In the genomic region with DNA sequence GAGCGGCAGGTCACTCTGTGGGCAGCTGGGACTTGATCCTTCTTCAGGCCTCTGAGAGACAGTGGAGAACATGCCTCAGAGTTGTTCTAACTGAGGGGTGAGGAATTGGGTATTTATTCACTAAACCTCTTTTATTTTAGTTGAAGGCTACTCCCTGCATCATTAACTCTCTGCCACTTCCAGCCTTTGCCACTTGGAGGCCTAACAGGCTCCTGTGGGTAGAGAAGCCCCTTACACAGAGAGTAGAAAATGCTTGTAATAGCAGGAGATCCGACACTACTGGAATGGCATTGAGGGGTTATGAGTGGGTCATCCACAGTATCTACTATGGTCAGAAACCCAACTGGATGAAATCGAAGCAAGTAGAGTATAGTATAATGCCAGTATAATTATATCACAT, we compare ENCODE assay signal across 17 cellular contexts.
DNase-seq lines count a peak whose midpoint lies in the region; ATAC-seq and TF ChIP-seq lines count a peak whose summit lies in the region.
"Had no signal": no experiment of that assay in that cellular context is flagged by ENCODE, and none has a peak within 500 bp of the region (broad histone marks: within the 10 kb centered on the region; RNA-seq: fewer than 3 reads in every experiment).

No MANE protein-coding gene starts in this region.

- H3K23ac ChIP-seq in H9 (ENCODE audit: insufficient read length, low read depth, low read length): no peak overlapping the region

- H3K4me1 Mint-ChIP-seq in H9 (peaks cover 0 to 2% of the 10 kb centered on the region in 2 experiments; a peak in 1 of 4 replicates), WTC11 (peaks cover 14% of the 10 kb centered on the region)

- no peaks in the 10 kb centered on the region for H3K27me3 ChIP-seq in H9 (ENCODE audit: insufficient read depth, low read length)

- no CpG with 5 or more reads among the region's 3 CpGs for WGBS in H9 (ENCODE audit: extremely low coverage, insufficient read length, low lambda C conversion rate)

- no peak overlapping the region for H3K9ac ChIP-seq in H9 (ENCODE audit: extremely low read depth, insufficient read length, low read length)

- no peak overlapping the region for H3T11ph ChIP-seq in H9 (ENCODE audit: low read length)

- no peaks in the 10 kb centered on the region for H3K4me1 ChIP-seq in H9 (ENCODE audit: insufficient read depth, low read length)

- TF ChIP-seq CTCF in H9 (conservative IDR thresholded peaks at IDR 0.05): peak; percentile 57
- TF ChIP-seq CTCF in WTC11 (IDR thresholded peaks at IDR 0.05): no peak

- ATAC-seq in WTC11 (peak; percentile 86), left lobe of liver (no peak), HG03378 (IDR thresholded peaks at IDR 0.05; ENCODE audit: unreplicated experiment) (no peak)

- H3K56ac ChIP-seq in H9 (ENCODE audit: insufficient read length, low read depth, low read length): no peak overlapping the region

- POLR2A ChIA-PET in WTC11 (lab: Charles Lee): no interaction called here

- no peak overlapping the region for H4K8ac ChIP-seq in H9 (replicated peaks; ENCODE audit: insufficient read length, low read depth, low read length)

- no peak overlapping the region for H3K14ac ChIP-seq in H9 (ENCODE audit: insufficient read depth, low read length)

- H3K18ac ChIP-seq in H9 (ENCODE audit: insufficient read length, low read depth, low read length): no peak overlapping the region

- H2AK5ac ChIP-seq in H9 (ENCODE audit: insufficient read length, low read length): no peak overlapping the region

- no peak overlapping the region for H3K27ac ChIP-seq in H9 (ENCODE audit: insufficient read length, low read depth, low read length)

- H2BK20ac ChIP-seq in H9 (ENCODE audit: low read depth, low read length, poor library complexity, severe bottlenecking): no peak overlapping the region

- no peak overlapping the region for H3K4ac ChIP-seq in H9 (ENCODE audit: low read depth, low read length)

- H3K4me2 ChIP-seq in H9 (ENCODE audit: insufficient read depth, insufficient read length, low read length): no peak overlapping the region

- no peaks in the 10 kb centered on the region for H4K20me1 ChIP-seq in H9 (ENCODE audit: control insufficient read depth, insufficient read depth, insufficient read length)

- no peak overlapping the region for H2AFZ ChIP-seq in H9 (ENCODE audit: low read length)

- H3K36me3 Mint-ChIP-seq in H9 (ENCODE audit: insufficient read depth in 1 of 3, low read depth in 3 of 3) (no peaks in the 10 kb centered on the region), WTC11 (no peaks in the 10 kb centered on the region)

- H2BK15ac ChIP-seq in H9 (ENCODE audit: low read depth, low read length): no peak overlapping the region

- H3K79me2 ChIP-seq in H9 (ENCODE audit: insufficient read depth, low read length): no peaks in the 10 kb centered on the region

- CTCF ChIA-PET in WTC11 (lab: Charles Lee): no interaction called here

- no peak overlapping the region for H2BK12ac ChIP-seq in H9 (ENCODE audit: insufficient read length, low read depth, low read length)

- no peak overlapping the region for H4K91ac ChIP-seq in H9 (ENCODE audit: insufficient read length, low read depth, low read length)

- no peak overlapping the region for H2BK5ac ChIP-seq in H9 (ENCODE audit: insufficient read length, low read length)

- no peaks in the 10 kb centered on the region for H3K23me2 ChIP-seq in H9 (ENCODE audit: insufficient read length, low read depth, low read length, poor library complexity, severe bottlenecking)

- H3K79me1 ChIP-seq in H9 (ENCODE audit: insufficient read depth, low read depth, low read length, poor library complexity, severe bottlenecking): no peaks in the 10 kb centered on the region

- H3K4me3 Mint-ChIP-seq in H9 (no peak overlapping the region), WTC11 (no peak overlapping the region)

- H3K9me3 Mint-ChIP-seq in H9 (no peaks in the 10 kb centered on the region), WTC11 (no peaks in the 10 kb centered on the region)

- no peaks in the 10 kb centered on the region for H3K9me3 ChIP-seq in H9 (ENCODE audit: control insufficient read depth, low read depth, low read length)

- H4K5ac ChIP-seq in H9 (ENCODE audit: insufficient read length, low read depth, low read length): no peak overlapping the region

- no peak overlapping the region for H2BK120ac ChIP-seq in H9 (ENCODE audit: low read depth, low read length, poor library complexity, severe bottlenecking)

- no peaks in the 10 kb centered on the region for H3K27me3 Mint-ChIP-seq in H9 (ENCODE audit: low read depth)
- no peaks in the 10 kb centered on the region for H3K27me3 Mint-ChIP-seq in WTC11 (ENCODE audit: low read depth)

- DNase-seq in H9: peak; percentile 44
- DNase-seq in WTC11 (ENCODE audit: low spot score): peak; percentile 22
- peak; percentile 5 for DNase-seq in iPS DF 4.7 (ENCODE audit: extremely low read depth, low spot score)
- DNase-seq in mucosa of gallbladder (ENCODE audit: low spot score): no peak
- DNase-seq in SIG-M5 treated with dmso at 0.1 percent for 504 hours (lab: John Stamatoyannopoulos, UW; ENCODE audit: unreplicated experiment): no peak
- no peak for DNase-seq in left lobe of liver (ENCODE audit: low spot score)
- DNase-seq: C1 segment of cervical spinal cord, DMS79, NCI-H187, NCI-H2107, NCI-H2227 treated with DMSO at 0.1 percent for 48 hours, NCI-H510A treated with DMSO at 0.1 percent for 48 hours, NCI-H774, OCI-M1, RPMI8226, SIG-M5 had no signal

- H3K27ac Mint-ChIP-seq in H9 (no peak overlapping the region), WTC11 (no peak overlapping the region)

TF ChIP-seq in WTC11, 78 proteins besides CTCF, POLR2A, EP300 and RAD21 (continues in another document):
- no peak for TF ChIP-seq TEAD4 (CRISPR knock-in tag; IDR thresholded peaks at IDR 0.05)
- TF ChIP-seq NFATC4 (CRISPR knock-in tag; IDR thresholded peaks at IDR 0.05): no peak
- TF ChIP-seq, protein P1, sequence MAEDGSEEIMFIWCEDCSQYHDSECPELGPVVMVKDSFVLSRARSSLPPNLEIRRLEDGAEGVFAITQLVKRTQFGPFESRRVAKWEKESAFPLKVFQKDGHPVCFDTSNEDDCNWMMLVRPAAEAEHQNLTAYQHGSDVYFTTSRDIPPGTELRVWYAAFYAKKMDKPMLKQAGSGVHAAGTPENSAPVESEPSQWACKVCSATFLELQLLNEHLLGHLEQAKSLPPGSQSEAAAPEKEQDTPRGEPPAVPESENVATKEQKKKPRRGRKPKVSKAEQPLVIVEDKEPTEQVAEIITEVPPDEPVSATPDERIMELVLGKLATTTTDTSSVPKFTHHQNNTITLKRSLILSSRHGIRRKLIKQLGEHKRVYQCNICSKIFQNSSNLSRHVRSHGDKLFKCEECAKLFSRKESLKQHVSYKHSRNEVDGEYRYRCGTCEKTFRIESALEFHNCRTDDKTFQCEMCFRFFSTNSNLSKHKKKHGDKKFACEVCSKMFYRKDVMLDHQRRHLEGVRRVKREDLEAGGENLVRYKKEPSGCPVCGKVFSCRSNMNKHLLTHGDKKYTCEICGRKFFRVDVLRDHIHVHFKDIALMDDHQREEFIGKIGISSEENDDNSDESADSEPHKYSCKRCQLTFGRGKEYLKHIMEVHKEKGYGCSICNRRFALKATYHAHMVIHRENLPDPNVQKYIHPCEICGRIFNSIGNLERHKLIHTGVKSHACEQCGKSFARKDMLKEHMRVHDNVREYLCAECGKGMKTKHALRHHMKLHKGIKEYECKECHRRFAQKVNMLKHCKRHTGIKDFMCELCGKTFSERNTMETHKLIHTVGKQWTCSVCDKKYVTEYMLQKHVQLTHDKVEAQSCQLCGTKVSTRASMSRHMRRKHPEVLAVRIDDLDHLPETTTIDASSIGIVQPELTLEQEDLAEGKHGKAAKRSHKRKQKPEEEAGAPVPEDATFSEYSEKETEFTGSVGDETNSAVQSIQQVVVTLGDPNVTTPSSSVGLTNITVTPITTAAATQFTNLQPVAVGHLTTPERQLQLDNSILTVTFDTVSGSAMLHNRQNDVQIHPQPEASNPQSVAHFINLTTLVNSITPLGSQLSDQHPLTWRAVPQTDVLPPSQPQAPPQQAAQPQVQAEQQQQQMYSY (CRISPR knock-in tag; IDR thresholded peaks at IDR 0.05): no peak
- TF ChIP-seq, protein P2, sequence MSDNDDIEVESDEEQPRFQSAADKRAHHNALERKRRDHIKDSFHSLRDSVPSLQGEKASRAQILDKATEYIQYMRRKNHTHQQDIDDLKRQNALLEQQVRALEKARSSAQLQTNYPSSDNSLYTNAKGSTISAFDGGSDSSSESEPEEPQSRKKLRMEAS (CRISPR knock-in tag; IDR thresholded peaks at IDR 0.05): no peak
- TF ChIP-seq SMAD4 (CRISPR knock-in tag; IDR thresholded peaks at IDR 0.05): no peak
- TF ChIP-seq, protein P3, sequence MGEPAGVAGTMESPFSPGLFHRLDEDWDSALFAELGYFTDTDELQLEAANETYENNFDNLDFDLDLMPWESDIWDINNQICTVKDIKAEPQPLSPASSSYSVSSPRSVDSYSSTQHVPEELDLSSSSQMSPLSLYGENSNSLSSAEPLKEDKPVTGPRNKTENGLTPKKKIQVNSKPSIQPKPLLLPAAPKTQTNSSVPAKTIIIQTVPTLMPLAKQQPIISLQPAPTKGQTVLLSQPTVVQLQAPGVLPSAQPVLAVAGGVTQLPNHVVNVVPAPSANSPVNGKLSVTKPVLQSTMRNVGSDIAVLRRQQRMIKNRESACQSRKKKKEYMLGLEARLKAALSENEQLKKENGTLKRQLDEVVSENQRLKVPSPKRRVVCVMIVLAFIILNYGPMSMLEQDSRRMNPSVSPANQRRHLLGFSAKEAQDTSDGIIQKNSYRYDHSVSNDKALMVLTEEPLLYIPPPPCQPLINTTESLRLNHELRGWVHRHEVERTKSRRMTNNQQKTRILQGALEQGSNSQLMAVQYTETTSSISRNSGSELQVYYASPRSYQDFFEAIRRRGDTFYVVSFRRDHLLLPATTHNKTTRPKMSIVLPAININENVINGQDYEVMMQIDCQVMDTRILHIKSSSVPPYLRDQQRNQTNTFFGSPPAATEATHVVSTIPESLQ (CRISPR knock-in tag; IDR thresholded peaks at IDR 0.05): no peak
- no peak for TF ChIP-seq FOXP1 (CRISPR knock-in tag; IDR thresholded peaks at IDR 0.05; ENCODE audit: borderline replicate concordance)

Comparison
In these comparisons a context has a peak if more than half of its experiments do, and no peak if none do; other contexts are left out.
1. DNase-seq: peak in H9 (single experiment), WTC11 (single experiment) and iPS DF 4.7 (single experiment); none in mucosa of gallbladder (single experiment), SIG-M5 treated with dmso at 0.1 percent for 504 hours (single experiment) and left lobe of liver (single experiment).